In genomic region chr6:137697267-137697938, GRCh38 we compare ENCODE assay signal across 9 cellular contexts.
A peak's percentile ranks its signal among the peaks of the same experiment; 100 is the strongest.
DNase-seq lines count a peak whose midpoint lies in the region; ATAC-seq, FAIRE-seq and TF ChIP-seq lines count a peak whose summit lies in the region.
"Had no signal": no experiment of that assay in that cellular context is flagged by ENCODE, and none has a peak within 500 bp of the region (broad histone marks: within the 10 kb centered on the region; RNA-seq: fewer than 3 reads in every experiment).

No MANE protein-coding gene starts in this region.

- H3K27ac Mint-ChIP-seq in effector memory CD8-positive, alpha-beta T cell, result no peak overlapping the region

- in situ Hi-C loops in GM13977 (cut with MboI; ENCODE audit: low pct_unique_long_range_greater_than_20kb, low sequenced_read_pairs, unreplicated experiment), result no loop called here

- DNase-seq in GM13977 (ENCODE audit: low spot score) (peak; percentile 23), kidney epithelial cell (ENCODE audit: low read depth) (peak; percentile 82), CD1c-positive myeloid dendritic cell (ENCODE audit: extremely low spot score) (no peak), GF-D8 (lab: John Stamatoyannopoulos, UW) (no peak)
- no peak for DNase-seq in effector memory CD8-positive, alpha-beta T cell

- H3K9me3 Mint-ChIP-seq in effector memory CD8-positive, alpha-beta T cell, result no peaks in the 10 kb centered on the region

- H3K27me3 ChIP-seq in kidney epithelial cell (ENCODE audit: control insufficient read depth, insufficient read depth, low read length), result no peaks in the 10 kb centered on the region

- H3K36me3 Mint-ChIP-seq in effector memory CD8-positive, alpha-beta T cell (ENCODE audit: insufficient read depth), result no peaks in the 10 kb centered on the region

- TF ChIP-seq CTCF in GM13977 (IDR thresholded peaks at IDR 0.05; ENCODE audit: extremely low read depth, insufficient read depth, missing control alignments) (peak; percentile 36), kidney epithelial cell (IDR thresholded peaks at IDR 0.05; ENCODE audit: insufficient read depth, low read length, poor library complexity, severe bottlenecking) (no peak)

- H3K36me3 ChIP-seq in kidney epithelial cell (ENCODE audit: control insufficient read depth, insufficient read depth, low read length), result no peaks in the 10 kb centered on the region

- peak; percentile 76 for ATAC-seq in HG02610 (IDR thresholded peaks at IDR 0.05; ENCODE audit: unreplicated experiment)
- no peak for ATAC-seq in GM19035 (IDR thresholded peaks at IDR 0.05; ENCODE audit: unreplicated experiment)
- no peak for ATAC-seq in effector memory CD8-positive, alpha-beta T cell (replicated peaks)

- H3K4me3 Mint-ChIP-seq in effector memory CD8-positive, alpha-beta T cell, result no peak overlapping the region

- FAIRE-seq in TTC549 (lab: Jason Lieb, UNC), result peak; percentile 94

- H3K4me3 ChIP-seq in kidney epithelial cell (ENCODE audit: low read depth, low read length), result no peak overlapping the region
- H3K4me3 ChIP-seq: skin epidermis had no signal

- peaks cover 15 to 19% of the 10 kb centered on the region in 2 donors for H3K27me3 Mint-ChIP-seq in effector memory CD8-positive, alpha-beta T cell

- H3K4me1 Mint-ChIP-seq in effector memory CD8-positive, alpha-beta T cell (ENCODE audit: low read depth in 2 of 2), result peaks cover 0 to 12% of the 10 kb centered on the region in 2 donors

Comparison
In these comparisons a context has a peak if more than half of its experiments do, and no peak if none do; other contexts are left out.
1. DNase-seq: peak in GM13977 (single experiment) and kidney epithelial cell (single experiment); none in CD1c-positive myeloid dendritic cell (single experiment), effector memory CD8-positive, alpha-beta T cell (0 of 3) and GF-D8 (single experiment).